In genomic region chr6:30821862-30822784, GRCh38 we compare ENCODE assay signal across 8 cellular contexts.
DNase-seq lines count a peak whose midpoint lies in the region; ATAC-seq and FAIRE-seq lines count a peak whose summit lies in the region.

No MANE protein-coding gene starts in this region.

- peaks cover 3% of the 10 kb centered on the region for H3K9me3 Mint-ChIP-seq in activated T-cell treated with anti-CD3 and anti-CD28 coated beads, Interleukin-2, amount 50 U/mL, for 24 hours
- H3K9me3 Mint-ChIP-seq in naive thymus-derived CD4-positive, alpha-beta T cell, result peaks cover 0 to 2% (median 0%) of the 10 kb centered on the region in 11 donors

- H3K36me3 ChIP-seq in naive thymus-derived CD4-positive, alpha-beta T cell (ENCODE audit: control insufficient read depth in 2 of 3, insufficient read depth in 3 of 3, low read length in 3 of 3), result peaks cover 0 to 15% (median 0%) of the 10 kb centered on the region in 3 experiments

- intact Hi-C loops in naive thymus-derived CD4-positive, alpha-beta T cell (cut with micrococcal nuclease), result no loop called here

- no peaks in the 10 kb centered on the region for H3K27me3 ChIP-seq in naive thymus-derived CD4-positive, alpha-beta T cell (ENCODE audit: control insufficient read depth in 2 of 2, insufficient read depth in 2 of 2, low read length in 2 of 2)

- no peak for DNase-seq in activated T-cell treated with anti-CD3 and anti-CD28 coated beads, Interleukin-2, amount 50 U/mL, for 24 hours
- no peak for DNase-seq in activated T-cell treated with anti-CD3 and anti-CD28 coated beads, Interleukin-2, amount 50 U/mL, for 48 hours
- DNase-seq in NCI-H69 (lab: John Stamatoyannopoulos, UW) (peak; percentile 50), dermis microvascular lymphatic vessel endothelial cell (ENCODE audit: low read depth in 2 of 2) (peak; percentile 57 to 69), urothelium cell line (ENCODE audit: low spot score) (no peak)
- DNase-seq in naive thymus-derived CD4-positive, alpha-beta T cell, result peak in 2 of 9 donors; percentile 24 to 43

- no peaks in the 10 kb centered on the region for H3K27me3 Mint-ChIP-seq in activated T-cell treated with anti-CD3 and anti-CD28 coated beads, Interleukin-2, amount 50 U/mL, for 24 hours
- H3K27me3 Mint-ChIP-seq in naive thymus-derived CD4-positive, alpha-beta T cell, result no peaks in the 10 kb centered on the region

- H3K27ac ChIP-seq in naive thymus-derived CD4-positive, alpha-beta T cell (ENCODE audit: low read depth, low read length), result peak overlapping the region; percentile 6

- H3K4me3 ChIP-seq in naive thymus-derived CD4-positive, alpha-beta T cell (ENCODE audit: low read length), result no peak overlapping the region

- FAIRE-seq in urothelium cell line (lab: Jason Lieb, UNC), result no peak

- peak overlapping the region; percentile 91 for H3K27ac Mint-ChIP-seq in activated T-cell treated with anti-CD3 and anti-CD28 coated beads, Interleukin-2, amount 50 U/mL, for 24 hours
- H3K27ac Mint-ChIP-seq in naive thymus-derived CD4-positive, alpha-beta T cell, result peak overlapping the region; percentile 39 to 99 (median 75)

- H3K4me1 ChIP-seq in naive thymus-derived CD4-positive, alpha-beta T cell (ENCODE audit: control insufficient read depth in 2 of 2, insufficient read depth in 2 of 2, low read length in 2 of 2), result peaks cover 9 to 13% of the 10 kb centered on the region in 2 donors

- peaks cover 78% of the 10 kb centered on the region for H3K4me1 Mint-ChIP-seq in activated T-cell treated with anti-CD3 and anti-CD28 coated beads, Interleukin-2, amount 50 U/mL, for 24 hours (ENCODE audit: low read depth)
- H3K4me1 Mint-ChIP-seq in naive thymus-derived CD4-positive, alpha-beta T cell, result peaks cover 31 to 85% (median 77%) of the 10 kb centered on the region in 7 donors

- CTCF ChIA-PET in naive thymus-derived CD4-positive, alpha-beta T cell (lab: Charles Lee), result interaction anchor here (0.6 to 2.8 kb wide), 14 partner anchors 9 to 265 kb away, joined by 3 to 14 read pairs (median 6); partner anchors contain the start of genes DDR1 and IER3

- POLR2A ChIA-PET in naive thymus-derived CD4-positive, alpha-beta T cell (lab: Charles Lee), result interaction anchor here (0.5 to 2.8 kb wide), 12 partner anchors 9 to 281 kb away, joined by 3 to 12 read pairs (median 4); partner anchors contain the start of gene FLOT1

- no peaks in the 10 kb centered on the region for H3K9me3 ChIP-seq in naive thymus-derived CD4-positive, alpha-beta T cell (ENCODE audit: control insufficient read depth in 2 of 3, low read length in 3 of 3)

- ATAC-seq in naive thymus-derived CD4-positive, alpha-beta T cell, result peak; percentile 52
- ATAC-seq in HG03196 (IDR thresholded peaks at IDR 0.05; ENCODE audit: unreplicated experiment) (no peak), HG02571 (IDR thresholded peaks at IDR 0.05; ENCODE audit: unreplicated experiment) (no peak)

- H3K36me3 Mint-ChIP-seq in activated T-cell treated with anti-CD3 and anti-CD28 coated beads, Interleukin-2, amount 50 U/mL, for 24 hours (ENCODE audit: low read depth), result peaks cover 33% of the 10 kb centered on the region
- peaks cover 0 to 50% (median 19%) of the 10 kb centered on the region in 5 donors for H3K36me3 Mint-ChIP-seq in naive thymus-derived CD4-positive, alpha-beta T cell

- no peak overlapping the region for H3K4me3 Mint-ChIP-seq in activated T-cell treated with anti-CD3 and anti-CD28 coated beads, Interleukin-2, amount 50 U/mL, for 24 hours
- H3K4me3 Mint-ChIP-seq in naive thymus-derived CD4-positive, alpha-beta T cell, result peak overlapping the region in 1 of 10 donors; percentile 22

Comparison
In these comparisons a context has a peak if more than half of its experiments do, and no peak if none do; other contexts are left out.
1. DNase-seq: peak in NCI-H69 (single experiment) and dermis microvascular lymphatic vessel endothelial cell (2 of 2); none in activated T-cell treated with anti-CD3 and anti-CD28 coated beads, Interleukin-2, amount 50 U/mL, for 24 hours (single experiment), activated T-cell treated with anti-CD3 and anti-CD28 coated beads, Interleukin-2, amount 50 U/mL, for 48 hours (0 of 2) and urothelium cell line (single experiment).